In the genomic region with DNA sequence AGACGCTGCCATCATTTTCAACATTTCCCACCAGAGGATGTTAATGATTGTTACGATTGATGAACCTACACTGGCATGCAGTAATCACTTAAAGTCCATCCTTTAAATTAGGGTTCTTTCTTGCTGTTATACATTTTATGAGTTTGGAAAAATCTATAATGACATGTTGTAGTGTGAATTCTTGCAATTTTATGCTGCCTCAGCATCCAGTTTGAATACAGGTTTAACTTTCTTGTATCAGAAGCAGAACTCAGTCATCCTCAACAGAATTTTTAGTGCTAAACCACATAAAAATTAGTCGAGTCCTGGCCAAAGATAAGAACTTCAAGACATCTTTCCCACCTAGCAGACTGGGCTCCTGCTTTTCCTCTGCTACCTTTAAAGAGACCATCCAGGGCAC, we compare ENCODE assay signal across 32 cellular contexts.
"Had no signal": no experiment of that assay in that cellular context is flagged by ENCODE, and none has a peak within 500 bp of the region (broad histone marks: within the 10 kb centered on the region; RNA-seq: fewer than 3 reads in every experiment).

No MANE protein-coding gene starts in this region.

- DNase-seq: activated effector memory CD4-positive, alpha-beta T cell treated with anti-CD3 and anti-CD28 coated beads, Interleukin-2, amount 50 U/mL, for 16 hours; activated effector memory CD4-positive, alpha-beta T cell treated with Interleukin-2 at 50 U/mL for 16 hours; activated gamma-delta T cell; activated gamma-delta T cell treated with Interleukin-2 at 50 U/mL for 16 hours; activated naive CD4-positive, alpha-beta T cell; activated naive CD4-positive, alpha-beta T cell treated with anti-CD3 and anti-CD28 coated beads for 36 hours; activated naive CD4-positive, alpha-beta T cell treated with anti-CD3 and anti-CD28 coated beads, Interleukin-2, amount 10 ng/mL, durations not matched to agents 7 days and 5 days; activated naive CD4-positive, alpha-beta T cell treated with anti-CD3 and anti-CD28 coated beads, Interleukin-2, amount 50 U/mL, for 16 hours; activated naive CD4-positive, alpha-beta T cell treated with Interleukin-2 at 50 U/mL for 16 hours; activated naive CD8-positive, alpha-beta T cell treated with anti-CD3 and anti-CD28 coated beads for 36 hours; activated naive CD8-positive, alpha-beta T cell treated with anti-CD3 and anti-CD28 coated beads, Interleukin-2, amount 10 ng/mL, durations not matched to agents 7 days and 5 days; activated naive CD8-positive, alpha-beta T cell treated with anti-CD3 and anti-CD28 coated beads, Interleukin-2, amount 50 U/mL, for 24 hours; activated T-cell treated with anti-CD3 and anti-CD28 coated beads, Interleukin-2, amount 50 U/mL, for 24 hours; activated T-cell treated with anti-CD3 and anti-CD28 coated beads, Interleukin-2, amount 50 U/mL, for 4 hours; activated T-cell treated with anti-CD3 and anti-CD28 coated beads, Interleukin-2, amount 50 U/mL, for 48 hours; activated T-cell treated with anti-CD3 and anti-CD28 coated beads, Interleukin-2, amount 50 U/mL, for 72 hours; adrenal gland; amniotic stem cell; amygdala; anterior cingulate cortex; aorta; body of pancreas; brain microvascular endothelial cell; caudate nucleus; central memory CD4-positive, alpha-beta T cell; cerebellar nuclear complex had no signal

- H3K27ac ChIP-seq: adrenal gland, ascending aorta, body of pancreas, brain microvascular endothelial cell, breast epithelium, cardiac muscle cell had no signal

- H3K4me1 ChIP-seq: adrenal gland, ascending aorta, body of pancreas, breast epithelium had no signal

- H3K9me3 ChIP-seq: adrenal gland had no signal

- FAIRE-seq: astrocyte had no signal

- ATAC-seq: activated naive CD4-positive, alpha-beta T cell treated with anti-CD3 and anti-CD28 coated beads, Interleukin-2, amount 50 U/mL, for 72 hours; activated naive CD8-positive, alpha-beta T cell treated with anti-CD3 and anti-CD28 coated beads, Interleukin-2, amount 50 U/mL, for 24 hours; activated T-cell treated with anti-CD3 and anti-CD28 coated beads, Interleukin-2, amount 50 U/mL, for 4 hours; activated T-cell treated with anti-CD3 and anti-CD28 coated beads, Interleukin-2, amount 50 U/mL, for 72 hours; activated T-helper 17 cell treated with anti-CD3 and anti-CD28 coated beads, Interleukin-2, amount 50 U/mL, for 72 hours; body of pancreas had no signal

- H3K36me3 ChIP-seq: adrenal gland, ascending aorta, brain microvascular endothelial cell, breast epithelium, cardiac muscle cell had no signal

- H3K4me3 ChIP-seq: adrenal gland, ascending aorta, body of pancreas, breast epithelium, cardiac muscle cell had no signal

- H3K27me3 ChIP-seq: adrenal gland, ascending aorta, body of pancreas, brain microvascular endothelial cell, breast epithelium, cardiac muscle cell had no signal
